8 cellular contexts compared by ENCODE assay signal in genomic region chr7:66627876-66628360, GRCh38. TPM values are rescaled to one million over a fixed set of nuclear protein-coding genes. Genes with fewer than 3 reads are reported as not detected.
A peak's percentile ranks its signal among the peaks of the same experiment; 100 is the strongest.
DNase-seq lines count a peak whose midpoint lies in the region; TF ChIP-seq lines count a peak whose summit lies in the region.

No MANE protein-coding gene starts in this region.

- H3K36me3 ChIP-seq in HAP-1 (replicated peaks) (no peaks in the 10 kb centered on the region), Peyer's patch (no peaks in the 10 kb centered on the region), neural cell (ENCODE audit: insufficient read depth, low read length) (no peaks in the 10 kb centered on the region)

- no peaks in the 10 kb centered on the region for H3K9me3 ChIP-seq in HAP-1
- H3K9me3 ChIP-seq in Peyer's patch = no peaks in the 10 kb centered on the region
- no peaks in the 10 kb centered on the region for H3K9me3 ChIP-seq in neural cell (ENCODE audit: low read length)

- TF ChIP-seq EP300 in neural cell (conservative IDR thresholded peaks at IDR 0.05; ENCODE audit: poor library complexity, severe bottlenecking) = no peak

- H4K20me1 ChIP-seq in neural cell (ENCODE audit: insufficient read depth) = no peaks in the 10 kb centered on the region

- peak overlapping the region; percentile 86 for H2AFZ ChIP-seq in neural cell (ENCODE audit: low read depth, low read length)

- TF ChIP-seq RAD21 in neural cell (conservative IDR thresholded peaks at IDR 0.05) = no peak

- H3K9me2 ChIP-seq in neural cell (ENCODE audit: insufficient read depth, low read length) = no peaks in the 10 kb centered on the region

- DNase-seq in GM12865 (ENCODE audit: low read depth) = no peak
- DNase-seq in HAP-1 (ENCODE audit: low spot score in 2 of 2) = peak in 1 of 2 experiments; percentile 31
- DNase-seq in Peyer's patch = no peak
- DNase-seq in epithelial cell of esophagus (ENCODE audit: low read depth) = no peak
- DNase-seq in NCI-H2107 treated with DMSO at 0.1 percent for 48 hours (lab: John Stamatoyannopoulos, UW; ENCODE audit: unreplicated experiment) = no peak
- DNase-seq in DMS 273 treated with DMSO at 0.1 percent for 48 hours (lab: John Stamatoyannopoulos, UW) = no peak
- no peak for DNase-seq in germinal center (ENCODE audit: low spot score)

- H3F3A ChIP-seq in neural cell (ENCODE audit: insufficient read depth, low read length, poor library complexity, severe bottlenecking) = no peaks in the 10 kb centered on the region

- H3K27me3 ChIP-seq in HAP-1 (ENCODE audit: low read depth) (no peaks in the 10 kb centered on the region), Peyer's patch (no peaks in the 10 kb centered on the region), neural cell (ENCODE audit: insufficient read depth, low read depth, low read length) (no peaks in the 10 kb centered on the region)

- peak overlapping the region; percentile 93 for H3K4me2 ChIP-seq in neural cell (ENCODE audit: low read length)

- H3K4me3 ChIP-seq in GM12865 (ENCODE audit: low read depth, low read length) (peak overlapping the region; percentile 77), HAP-1 (peak overlapping the region; percentile 57), Peyer's patch (peak overlapping the region; percentile 94 to 99 (median 98)), epithelial cell of esophagus (ENCODE audit: low read length) (peak overlapping the region; percentile 79), neural cell (ENCODE audit: low read length) (peak overlapping the region; percentile 91)

- H3K9ac ChIP-seq in neural cell (ENCODE audit: low read length) = peak overlapping the region; percentile 90

- peak overlapping the region; percentile 92 to 100 (median 97) for H3K27ac ChIP-seq in Peyer's patch
- peak overlapping the region; percentile 91 for H3K27ac ChIP-seq in neural cell (ENCODE audit: low read length)

- no peak for TF ChIP-seq POLR2A in Peyer's patch (IDR thresholded peaks at IDR 0.05)

- peaks cover 18% of the 10 kb centered on the region for H3K79me2 ChIP-seq in neural cell (replicated peaks; ENCODE audit: insufficient read depth, low read length)

- TF ChIP-seq CTCF in GM12865 (IDR thresholded peaks at IDR 0.05; ENCODE audit: insufficient read depth, low read depth, low read length, missing control alignments) (no peak), Peyer's patch (IDR thresholded peaks at IDR 0.05) (no peak), epithelial cell of esophagus (IDR thresholded peaks at IDR 0.05; ENCODE audit: insufficient read depth, low read depth, low read length, missing control alignments) (no peak), neural cell (IDR thresholded peaks at IDR 0.05; ENCODE audit: poor library complexity, severe bottlenecking) (no peak)

- in situ Hi-C loops in HAP-1 (cut with MboI; ENCODE audit: low sequenced_read_pairs) = no loop called here

- H3K4me1 ChIP-seq in HAP-1 = peaks cover 16% of the 10 kb centered on the region
- peaks cover 0 to 24% (median 20%) of the 10 kb centered on the region in 4 donors for H3K4me1 ChIP-seq in Peyer's patch

TF ChIP-seq in neural cell, 6 proteins besides CTCF, POLR2A, EP300 and RAD21:
- TF ChIP-seq POLR2AphosphoS5 (IDR thresholded peaks at IDR 0.05) (no peak), REST (IDR thresholded peaks at IDR 0.05; ENCODE audit: borderline replicate concordance) (no peak), EZH2 (IDR thresholded peaks at IDR 0.05; ENCODE audit: borderline replicate concordance, insufficient read depth, low read length, poor library complexity, severe bottlenecking) (no peak), SMC3 (conservative IDR thresholded peaks at IDR 0.05; ENCODE audit: poor library complexity) (no peak), TAF1 (IDR thresholded peaks at IDR 0.05; ENCODE audit: low read depth) (no peak)
TF ChIP-seq in neural cell: peak in this region for 0.

RNA-seq across cellular contexts. Expression of gene KCTD7, which starts 0.8 kb away (rescaled TPM):
- total RNA-seq in Peyer's patch = 10 to 100 TPM in 2 of 4 donors, 1 to 10 TPM in 2; 6.6 to 20.7 (median 14.3) TPM
- polyA plus RNA-seq in neural cell = 79.4 and 89.4 TPM in 2 replicates
- polyA minus RNA-seq in neural cell = 53.3 and 62.5 TPM in 2 replicates
